ENCODE assay signal across 22 cellular contexts in the genomic region with DNA sequence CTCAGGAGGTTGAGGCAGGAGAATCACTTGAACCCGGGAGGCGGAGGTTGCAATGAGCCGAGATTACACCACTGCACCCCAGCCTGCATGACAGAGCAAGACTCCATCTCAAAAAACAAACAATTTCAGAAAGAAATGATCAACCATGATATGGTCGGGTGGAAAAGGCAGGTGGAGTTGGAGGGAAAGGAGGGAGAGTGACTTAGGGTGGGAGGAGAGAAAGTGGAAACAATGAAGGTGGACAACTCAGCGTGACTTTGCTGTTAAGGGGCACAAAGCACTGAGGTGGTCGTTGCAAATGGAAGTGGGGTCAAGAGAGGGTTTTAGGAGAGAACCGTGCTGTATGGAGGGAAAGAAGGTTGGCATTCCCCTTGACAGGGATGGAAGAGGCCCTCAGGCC. TPM values are rescaled to one million over a fixed set of nuclear protein-coding genes. Genes with fewer than 3 reads are reported as not detected.
DNase-seq lines count a peak whose midpoint lies in the region; ATAC-seq, FAIRE-seq and TF ChIP-seq lines count a peak whose summit lies in the region.
"Had no signal": no experiment of that assay in that cellular context is flagged by ENCODE, and none has a peak within 500 bp of the region (broad histone marks: within the 10 kb centered on the region; RNA-seq: fewer than 3 reads in every experiment).

No MANE protein-coding gene starts in this region.

- ATAC-seq in activated CD8-positive, alpha-beta T cell treated with anti-CD3 and anti-CD28 coated beads, Interleukin-2, amount 10 ng/mL, durations not matched to agents 7 days and 5 days, result no peak
- ATAC-seq in activated CD8-positive, alpha-beta T cell treated with anti-CD3 and anti-CD28 coated beads for 36 hours, result no peak

- no peaks in the 10 kb centered on the region for H3K36me3 Mint-ChIP-seq in activated CD8-positive, alpha-beta T cell treated with anti-CD3 and anti-CD28 coated beads, Interleukin-2, amount 10 ng/mL, durations not matched to agents 7 days and 5 days (ENCODE audit: low read depth)
- no peaks in the 10 kb centered on the region for H3K36me3 Mint-ChIP-seq in activated CD8-positive, alpha-beta T cell treated with anti-CD3 and anti-CD28 coated beads for 36 hours (ENCODE audit: low read depth)
- H3K36me3 Mint-ChIP-seq: CD4-positive, alpha-beta memory T cell had no signal

- H3K27ac Mint-ChIP-seq in activated CD8-positive, alpha-beta T cell treated with anti-CD3 and anti-CD28 coated beads, Interleukin-2, amount 10 ng/mL, durations not matched to agents 7 days and 5 days, result peak overlapping the region; percentile 5
- no peak overlapping the region for H3K27ac Mint-ChIP-seq in activated CD8-positive, alpha-beta T cell treated with anti-CD3 and anti-CD28 coated beads for 36 hours

- CTCF ChIA-PET in activated CD8-positive, alpha-beta T cell treated with anti-CD3 and anti-CD28 coated beads, Interleukin-2, amount 10 ng/mL, durations not matched to agents 7 days and 5 days (lab: Charles Lee), result no interaction called here
- CTCF ChIA-PET in activated CD8-positive, alpha-beta T cell treated with anti-CD3 and anti-CD28 coated beads for 36 hours (lab: Charles Lee), result no interaction called here
- CTCF ChIA-PET in PC-9 (lab: Charles Lee), result no interaction called here

- DNase-seq in activated CD8-positive, alpha-beta T cell treated with anti-CD3 and anti-CD28 coated beads, Interleukin-2, amount 10 ng/mL, durations not matched to agents 7 days and 5 days, result no peak
- no peak for DNase-seq in activated CD8-positive, alpha-beta T cell treated with anti-CD3 and anti-CD28 coated beads for 36 hours
- no peak for DNase-seq in PC-9
- no peak for DNase-seq in urothelium cell line (ENCODE audit: low spot score)
- DNase-seq in cardiac septum (ENCODE audit: low spot score), result no peak
- no peak for DNase-seq in NCI-H748 (lab: John Stamatoyannopoulos, UW; ENCODE audit: unreplicated experiment)
- DNase-seq: 8988T; C1 segment of cervical spinal cord; Calu3; CD4-positive, alpha-beta memory T cell; COR-L47; DMS53; DMS79 treated with DMSO at 0.1 percent for 48 hours; GF-D8; GOT3; H7; HCEC 1CT had no signal

- POLR2A ChIA-PET in activated CD8-positive, alpha-beta T cell treated with anti-CD3 and anti-CD28 coated beads, Interleukin-2, amount 10 ng/mL, durations not matched to agents 7 days and 5 days (lab: Charles Lee), result no interaction called here
- POLR2A ChIA-PET in activated CD8-positive, alpha-beta T cell treated with anti-CD3 and anti-CD28 coated beads for 36 hours (lab: Charles Lee), result no interaction called here
- POLR2A ChIA-PET in PC-9 (lab: Charles Lee; ENCODE audit: unreplicated experiment), result no interaction called here

- intact Hi-C loops in activated CD8-positive, alpha-beta T cell treated with anti-CD3 and anti-CD28 coated beads for 36 hours (cut with micrococcal nuclease), result no loop called here
- intact Hi-C loops in PC-9 (cut with micrococcal nuclease; ENCODE audit: unreplicated experiment), result no loop called here
- intact Hi-C loops in cardiac septum (cut with DNase I), result loop anchor here (10.0 kb wide), 2 partner anchors 127 to 477 kb away; no protein-coding TSS in a partner anchor

- H3K4me1 Mint-ChIP-seq in activated CD8-positive, alpha-beta T cell treated with anti-CD3 and anti-CD28 coated beads, Interleukin-2, amount 10 ng/mL, durations not matched to agents 7 days and 5 days (ENCODE audit: low read depth), result peaks cover 30% of the 10 kb centered on the region
- no peaks in the 10 kb centered on the region for H3K4me1 Mint-ChIP-seq in activated CD8-positive, alpha-beta T cell treated with anti-CD3 and anti-CD28 coated beads for 36 hours (ENCODE audit: low read depth)

- no peak overlapping the region for H2AFZ ChIP-seq in PC-9

- no peak overlapping the region for H3K27ac ChIP-seq in PC-9

- no peaks in the 10 kb centered on the region for H3K9me2 ChIP-seq in PC-9 (ENCODE audit: insufficient read depth)

- H3K27me3 ChIP-seq in PC-9 (ENCODE audit: insufficient read depth, low read depth), result no peaks in the 10 kb centered on the region

- TF ChIP-seq CTCF in activated CD8-positive, alpha-beta T cell treated with anti-CD3 and anti-CD28 coated beads for 36 hours (IDR thresholded peaks at IDR 0.05), result no peak
- TF ChIP-seq CTCF in PC-9 (conservative IDR thresholded peaks at IDR 0.05), result no peak

- peak overlapping the region; percentile 52; the same call in 1 of the 2 replicates for H3K4me2 ChIP-seq in PC-9

- peaks cover 20% of the 10 kb centered on the region for H3K27me3 Mint-ChIP-seq in activated CD8-positive, alpha-beta T cell treated with anti-CD3 and anti-CD28 coated beads, Interleukin-2, amount 10 ng/mL, durations not matched to agents 7 days and 5 days (ENCODE audit: low read depth)
- peaks cover 10% of the 10 kb centered on the region for H3K27me3 Mint-ChIP-seq in activated CD8-positive, alpha-beta T cell treated with anti-CD3 and anti-CD28 coated beads for 36 hours

- H3K9me3 Mint-ChIP-seq in activated CD8-positive, alpha-beta T cell treated with anti-CD3 and anti-CD28 coated beads, Interleukin-2, amount 10 ng/mL, durations not matched to agents 7 days and 5 days (ENCODE audit: insufficient read depth), result no peaks in the 10 kb centered on the region
- H3K9me3 Mint-ChIP-seq in activated CD8-positive, alpha-beta T cell treated with anti-CD3 and anti-CD28 coated beads for 36 hours, result no peaks in the 10 kb centered on the region
- H3K9me3 Mint-ChIP-seq: CD4-positive, alpha-beta memory T cell had no signal

- H3K4me1 ChIP-seq in PC-9 (replicated peaks; ENCODE audit: insufficient read depth), result peaks cover 23% of the 10 kb centered on the region

- no peaks in the 10 kb centered on the region for H3K36me3 ChIP-seq in PC-9 (ENCODE audit: low read depth)

- no peak overlapping the region for H3K4me3 Mint-ChIP-seq in activated CD8-positive, alpha-beta T cell treated with anti-CD3 and anti-CD28 coated beads, Interleukin-2, amount 10 ng/mL, durations not matched to agents 7 days and 5 days
- no peak overlapping the region for H3K4me3 Mint-ChIP-seq in activated CD8-positive, alpha-beta T cell treated with anti-CD3 and anti-CD28 coated beads for 36 hours
- H3K4me3 Mint-ChIP-seq: CD4-positive, alpha-beta memory T cell had no signal

- no peaks in the 10 kb centered on the region for H4K20me1 ChIP-seq in PC-9 (ENCODE audit: insufficient read depth)

- no TSS peak for BruUV-seq in PC-9 (replicated peaks; lab: Mats Ljungman, UMichigan)

- no peak overlapping the region for H3K4me3 ChIP-seq in PC-9

- no peaks in the 10 kb centered on the region for H3K79me2 ChIP-seq in PC-9 (ENCODE audit: low read depth)

- H3F3A ChIP-seq in PC-9 (ENCODE audit: insufficient read depth, low read depth), result peaks cover 20% of the 10 kb centered on the region

- peak; percentile 77 for FAIRE-seq in urothelium cell line (lab: Jason Lieb, UNC)
- FAIRE-seq: GM12891, GM18507 had no signal

- no peaks in the 10 kb centered on the region for H3K9me3 ChIP-seq in PC-9 (ENCODE audit: insufficient read depth, low read depth)

RNA-seq across cellular contexts. Expression of a gene that starts 30.0 kb away (rescaled TPM):
- not detected for total RNA-seq in activated CD8-positive, alpha-beta T cell treated with anti-CD3 and anti-CD28 coated beads, Interleukin-2, amount 10 ng/mL, durations not matched to agents 7 days and 5 days
- not detected for total RNA-seq in activated CD8-positive, alpha-beta T cell treated with anti-CD3 and anti-CD28 coated beads for 36 hours
- total RNA-seq in PC-9 (2021) (not detected in 2 replicates), cardiac septum (not detected)
- total RNA-seq: A673; Calu3; CD4-positive, alpha-beta memory T cell; Daoy; G401; H7 had no signal
